Comparison of ENCODE assay signal across 7 cellular contexts in genomic region chr16:31177136-31177535, GRCh38. TPM values are rescaled to one million over a fixed set of nuclear protein-coding genes. Genes with fewer than 3 reads are reported as not detected.
DNase-seq lines count a peak whose midpoint lies in the region; ATAC-seq, FAIRE-seq and TF ChIP-seq lines count a peak whose summit lies in the region.
"Had no signal": no experiment of that assay in that cellular context is flagged by ENCODE, and none has a peak within 500 bp of the region (broad histone marks: within the 10 kb centered on the region; RNA-seq: fewer than 3 reads in every experiment).

No MANE protein-coding gene starts in this region.

- RAD21 ChIA-PET in GM12878 (lab: Charles Lee; ENCODE audit: unreplicated experiment) = interaction anchor here (0.7 to 1.5 kb wide), 5 partner anchors 12 to 284 kb away, joined by 3 to 6 read pairs (median 3); no protein-coding TSS in a partner anchor

- H3K79me2 ChIP-seq in OCI-LY1 (ENCODE audit: insufficient read depth, low read length) (peaks cover 21% of the 10 kb centered on the region), GM12878 (ENCODE audit: control insufficient read depth, insufficient read depth, low read length) (peaks cover 27% of the 10 kb centered on the region)

- H3K36me3 ChIP-seq in OCI-LY1 (ENCODE audit: insufficient read depth, low read length) (peaks cover 15% of the 10 kb centered on the region), GM12878 (ENCODE audit: control insufficient read depth in 2 of 2, insufficient read depth in 2 of 2, low read length in 1 of 2) (no peaks in the 10 kb centered on the region), left ventricle myocardium inferior (peaks cover under 1% of the 10 kb centered on the region)
- H3K36me3 ChIP-seq: cardiac muscle cell had no signal

- in situ Hi-C loops in GM12878 (cut with MboI) = no loop called here

- CTCF ChIA-PET in GM12878 (lab: Yijun Ruan, JAX) = interaction anchor here (1.1 to 2.9 kb wide), 4 partner anchors 35 to 283 kb away, joined by 3 to 7 read pairs (median 4); partner anchors contain the start of gene ARMC5

- SMC1A ChIA-PET in GM12878 (lab: Charles Lee; ENCODE audit: uncharacterized antibody, unreplicated experiment) = no interaction called here

- ATAC-seq in GM12878 = no peak

- TF ChIP-seq CTCF in OCI-LY1 (IDR thresholded peaks at IDR 0.05; ENCODE audit: low read length) = no peak
- no peak for TF ChIP-seq CTCF in GM12878 (IDR thresholded peaks at IDR 0.05 in 2 of 3, conservative IDR thresholded peaks at IDR 0.05 in 1 of 3; ENCODE audit: control insufficient read depth in 2 of 3, extremely low read depth in 1 of 3, insufficient read depth in 1 of 3, low read depth in 3 of 3, low read length in 3 of 3)
- no peak for TF ChIP-seq CTCF in left ventricle myocardium inferior (IDR thresholded peaks at IDR 0.05; ENCODE audit: borderline replicate concordance)

- H3K9me2 ChIP-seq in OCI-LY1 (ENCODE audit: low read depth, low read length) = no peaks in the 10 kb centered on the region

- H3F3A ChIP-seq in OCI-LY1 (ENCODE audit: insufficient read depth, low read length) = peaks cover 5% of the 10 kb centered on the region; the same call in 1 of the 2 replicates

- WGBS in GM12878 (ENCODE audit: insufficient coverage, insufficient replicate concordance, low lambda C conversion rate, missing lambda C conversion rate) = 14% methylated on average over 3 of the region's 3 CpGs

- DNase-seq in AML-193 (lab: John Stamatoyannopoulos, UW) (peak; percentile 23 to 48), GM12878 (ENCODE audit: low read depth, low spot score) (no peak), HTR-8/SVneo (ENCODE audit: insufficient read length, low spot score) (no peak), left ventricle myocardium inferior (no peak), COLO829 (ENCODE audit: low spot score) (no peak)

- no peak for TF ChIP-seq POLR2A in GM12878 (IDR thresholded peaks at IDR 0.05; ENCODE audit: low read depth, low read length)

- H3K4me2 ChIP-seq in OCI-LY1 (ENCODE audit: low read length) = 0 out of 2 replicates have a peak overlapping the region, but pooled peaks have one; percentile 16
- H3K4me2 ChIP-seq in GM12878 (ENCODE audit: control insufficient read depth, insufficient read depth) = peak overlapping the region; percentile 48; the same call in 1 of the 2 replicates

- H4K20me1 ChIP-seq in OCI-LY1 (ENCODE audit: insufficient read depth, low read length) (0 out of 2 replicates have a peak, but pooled peaks cover 2% of the 10 kb centered on the region), GM12878 (ENCODE audit: control insufficient read depth, insufficient read depth) (peaks cover 9% of the 10 kb centered on the region)

- H3K4me3 ChIP-seq in OCI-LY1 (ENCODE audit: low read depth, low read length, poor library complexity, severe bottlenecking) = no peak overlapping the region
- no peak overlapping the region for H3K4me3 ChIP-seq in GM12878
- no peak overlapping the region for H3K4me3 ChIP-seq in left ventricle myocardium inferior
- H3K4me3 ChIP-seq: cardiac muscle cell had no signal

- intact Hi-C loops in GM12878 (cut with micrococcal nuclease; ENCODE audit: unreplicated experiment) = no loop called here
- intact Hi-C loops in left ventricle myocardium inferior (cut with micrococcal nuclease) = no loop called here

- no peak for TF ChIP-seq EP300 in GM12878 (IDR thresholded peaks at IDR 0.05; ENCODE audit: borderline replicate concordance in 1 of 2, control insufficient read depth in 1 of 2, low read depth in 2 of 2, low read length in 2 of 2)

- H3K27ac ChIP-seq in OCI-LY1 (ENCODE audit: low read depth, low read length, poor library complexity, severe bottlenecking) (no peak overlapping the region), GM12878 (ENCODE audit: control insufficient read depth, insufficient read depth) (no peak overlapping the region), left ventricle myocardium inferior (replicated peaks) (no peak overlapping the region)
- H3K27ac ChIP-seq: cardiac muscle cell had no signal

- peak overlapping the region; percentile 84; the same call in 1 of the 2 replicates for H2AFZ ChIP-seq in OCI-LY1 (ENCODE audit: low read length)
- H2AFZ ChIP-seq in GM12878 (ENCODE audit: control insufficient read depth, low read depth, low read length) = peak overlapping the region; percentile 68

- TF ChIP-seq RAD21 in GM12878 (IDR thresholded peaks at IDR 0.05; ENCODE audit: insufficient read depth, low read depth, low read length) = no peak

- H3K27me3 ChIP-seq in OCI-LY1 (ENCODE audit: insufficient read depth, low read length) (no peaks in the 10 kb centered on the region), GM12878 (replicated peaks in 1 of 2; ENCODE audit: control insufficient read depth in 2 of 2, insufficient read depth in 2 of 2, low read length in 1 of 2) (no peaks in the 10 kb centered on the region), left ventricle myocardium inferior (ENCODE audit: low read depth) (no peaks in the 10 kb centered on the region)
- H3K27me3 ChIP-seq: cardiac muscle cell had no signal

- H3K4me1 ChIP-seq in OCI-LY1 (ENCODE audit: insufficient read depth, low read length, severe bottlenecking) (peaks cover 26% of the 10 kb centered on the region), GM12878 (ENCODE audit: control insufficient read depth, insufficient read depth, low read length) (peaks cover 22% of the 10 kb centered on the region), left ventricle myocardium inferior (peaks cover 35% of the 10 kb centered on the region)

- no TSS peak for BruUV-seq in GM12878 (replicated peaks; lab: Mats Ljungman, UMichigan)

- no peaks in the 10 kb centered on the region for H3K9me3 ChIP-seq in OCI-LY1 (ENCODE audit: low read length)
- H3K9me3 ChIP-seq in GM12878 (replicated peaks; ENCODE audit: control insufficient read depth, insufficient read depth, low read length) = 0 out of 3 replicates have a peak, but pooled peaks cover 1% of the 10 kb centered on the region
- no peaks in the 10 kb centered on the region for H3K9me3 ChIP-seq in left ventricle myocardium inferior (replicated peaks)

- POLR2A ChIA-PET in GM12878 (lab: Charles Lee) = interaction anchor here (0.6 to 2.0 kb wide), 5 partner anchors 20 to 60 kb away, joined by 3 to 10 read pairs (median 3); partner anchors contain the start of gene KAT8

- FAIRE-seq in GM12878 (lab: Jason Lieb, UNC) (peak; percentile 66), HTR-8/SVneo (lab: Jason Lieb, UNC) (no peak)

- H3K9ac ChIP-seq in OCI-LY1 (ENCODE audit: low read length) = peak overlapping the region; percentile 30; the same call in 1 of the 2 replicates
- H3K9ac ChIP-seq in GM12878 (ENCODE audit: control insufficient read depth, insufficient read depth, low read length) = no peak overlapping the region

RNA-seq across cellular contexts. Expression of gene FUS, which starts 2.8 kb away (rescaled TPM):
- 304 and 315 TPM in 2 replicates for total RNA-seq in GM12878 (2013; cell fraction: nucleolus; rRNA removed)
- 40.1 and 47.3 TPM in 2 replicates for total RNA-seq in GM12878 (2014; rRNA removed)
- total RNA-seq in GM12878 (2014; rRNA removed; fragmentation: Illumina TruSeq; extraction: Trizol) = 69.6 and 69.8 TPM in 2 replicates
- total RNA-seq in GM12878 (2021) = 509 and 521 TPM in 2 replicates
- polyA plus RNA-seq in GM12878 (2011; ENCODE audit: low read depth) = 475 TPM
- polyA plus RNA-seq in GM12878 (2011; rRNA removed) = 243 and 327 TPM in 2 replicates
- 186 and 237 TPM in 2 replicates for polyA plus RNA-seq in GM12878 (2011; cell fraction: cytosol; rRNA removed)
- 505 and 935 TPM in 2 replicates for polyA plus RNA-seq in GM12878 (2011; cell fraction: nucleus; rRNA removed)
- 371 and 917 TPM in 2 replicates for polyA plus RNA-seq in GM12878 (2012)
- polyA plus RNA-seq in GM12878 (2014; fragmentation: Illumina TruSeq; extraction: Trizol) = 366 and 389 TPM in 2 replicates
- 100 to 1,000 TPM in 1 of 2 experiments, 10 to 100 TPM in 1; 46.8 to 131 TPM for polyA plus RNA-seq in GM12878 (2014; fragmentation: Nextera tagmentation; extraction: Ambion mirVana)
- polyA plus RNA-seq in GM12878 (2014; rRNA removed) = 480 and 547 TPM in 2 replicates
- 100 to 1,000 TPM; 366 to 437 TPM for polyA plus RNA-seq in GM12878 (2016; fragmentation: Nextera tagmentation; extraction: Ambion mirVana)
- 116 and 126 TPM in 2 replicates for polyA minus RNA-seq in GM12878 (2011; rRNA and poly(A)+ RNA removed)
- 108 and 169 TPM in 2 replicates for polyA minus RNA-seq in GM12878 (2011; cell fraction: cytosol; rRNA and poly(A)+ RNA removed)
- 148 and 252 TPM in 2 replicates for polyA minus RNA-seq in GM12878 (2011; cell fraction: nucleus; rRNA and poly(A)+ RNA removed)
- total RNA-seq in left ventricle myocardium inferior = 96.9 TPM

RNA-seq across cellular contexts. Expression of gene PYCARD, which starts 25.4 kb away (rescaled TPM):
- 3.2 and 5.1 TPM in 2 replicates for total RNA-seq in GM12878 (2013; cell fraction: nucleolus; rRNA removed)
- total RNA-seq in GM12878 (2014; rRNA removed) (65.7 and 81.4 TPM in 2 replicates), GM12878 (2014; rRNA removed; fragmentation: Illumina TruSeq; extraction: Trizol) (32.0 and 32.2 TPM in 2 replicates), GM12878 (2021) (59.5 and 65.7 TPM in 2 replicates), left ventricle myocardium inferior (5.3 TPM)
- polyA plus RNA-seq in GM12878 (2011; ENCODE audit: low read depth) = 10.6 TPM
- polyA plus RNA-seq in GM12878 (2011; rRNA removed) (11.9 and 26.9 TPM in 2 replicates), GM12878 (2014; fragmentation: Illumina TruSeq; extraction: Trizol) (2.0 and 18.3 TPM in 2 replicates), GM12878 (2014; fragmentation: Nextera tagmentation; extraction: Ambion mirVana) (10 to 100 TPM in 1 of 2 experiments, 1 to 10 TPM in 1; 5.1 to 14.9 TPM), GM12878 (2014; rRNA removed) (94.1 and 106 TPM in 2 replicates), GM12878 (2016; fragmentation: Nextera tagmentation; extraction: Ambion mirVana) (10 to 100 TPM; 61.5 to 70.9 TPM)
- polyA plus RNA-seq in GM12878 (2011; cell fraction: cytosol; rRNA removed) = 41.7 and 76.2 TPM in 2 replicates
- 43.4 and 46.9 TPM in 2 replicates for polyA plus RNA-seq in GM12878 (2011; cell fraction: nucleus; rRNA removed)
- 34.9 and 40.3 TPM in 2 replicates for polyA plus RNA-seq in GM12878 (2012)
- 8.2 and 21.7 TPM in 2 replicates for polyA minus RNA-seq in GM12878 (2011; rRNA and poly(A)+ RNA removed)
- 13.0 and 15.6 TPM in 2 replicates for polyA minus RNA-seq in GM12878 (2011; cell fraction: cytosol; rRNA and poly(A)+ RNA removed)
- polyA minus RNA-seq in GM12878 (2011; cell fraction: nucleus; rRNA and poly(A)+ RNA removed) = 5.7 and 7.5 TPM in 2 replicates

RNA-seq across cellular contexts. Expression of gene PRSS36, which starts 27.3 kb away (rescaled TPM):
- not detected in 2 replicates for total RNA-seq in GM12878 (2013; cell fraction: nucleolus; rRNA removed)
- total RNA-seq in GM12878 (2014; rRNA removed) (0.11 and 0.44 TPM in 2 replicates), GM12878 (2014; rRNA removed; fragmentation: Illumina TruSeq; extraction: Trizol) (0.13 TPM in 1 of 2 replicates, not detected in the other), GM12878 (2021) (0.46 TPM in 1 of 2 replicates, not detected in the other), left ventricle myocardium inferior (1.4 TPM)
- not detected for polyA plus RNA-seq in GM12878 (2011; ENCODE audit: low read depth)
- polyA plus RNA-seq in GM12878 (2011; rRNA removed) (0.11 and 0.17 TPM in 2 replicates), GM12878 (2014; fragmentation: Illumina TruSeq; extraction: Trizol) (not detected in 2 replicates), GM12878 (2014; fragmentation: Nextera tagmentation; extraction: Ambion mirVana) (not detected), GM12878 (2014; rRNA removed) (0.20 and 0.47 TPM in 2 replicates), GM12878 (2016; fragmentation: Nextera tagmentation; extraction: Ambion mirVana) (1 to 10 TPM in 1 of 2 experiments, under 1 TPM in 1; 0.17 to 1.1 TPM)
- 0.24 and 0.25 TPM in 2 replicates for polyA plus RNA-seq in GM12878 (2011; cell fraction: cytosol; rRNA removed)
- polyA plus RNA-seq in GM12878 (2011; cell fraction: nucleus; rRNA removed) = 0.15 and 0.72 TPM in 2 replicates
- polyA plus RNA-seq in GM12878 (2012) = 0.20 and 0.21 TPM in 2 replicates
- 0.52 TPM in 1 of 2 replicates, not detected in the other for polyA minus RNA-seq in GM12878 (2011; rRNA and poly(A)+ RNA removed)
- 2.0 TPM in 1 of 2 replicates, not detected in the other for polyA minus RNA-seq in GM12878 (2011; cell fraction: cytosol; rRNA and poly(A)+ RNA removed)
- polyA minus RNA-seq in GM12878 (2011; cell fraction: nucleus; rRNA and poly(A)+ RNA removed) = 1.2 TPM in 1 of 2 replicates, not detected in the other

RNA-seq across cellular contexts. Expression of gene TRIM72, which starts 36.8 kb away (rescaled TPM):
- total RNA-seq in GM12878 (2013; cell fraction: nucleolus; rRNA removed) = 0.08 TPM in 1 of 2 replicates, not detected in the other
- total RNA-seq in GM12878 (2014; rRNA removed) (0.33 and 0.56 TPM in 2 replicates), GM12878 (2014; rRNA removed; fragmentation: Illumina TruSeq; extraction: Trizol) (0.13 and 0.14 TPM in 2 replicates), GM12878 (2021) (1.0 and 1.2 TPM in 2 replicates), left ventricle myocardium inferior (0.91 TPM)
- not detected for polyA plus RNA-seq in GM12878 (2011; ENCODE audit: low read depth)
- polyA plus RNA-seq in GM12878 (2011; rRNA removed) (not detected in 2 replicates), GM12878 (2014; fragmentation: Illumina TruSeq; extraction: Trizol) (0.10 TPM in 1 of 2 replicates, not detected in the other), GM12878 (2014; fragmentation: Nextera tagmentation; extraction: Ambion mirVana) (under 1 TPM; 0.03 to 0.26 TPM), GM12878 (2014; rRNA removed) (0.29 and 0.36 TPM in 2 replicates), GM12878 (2016; fragmentation: Nextera tagmentation; extraction: Ambion mirVana) (under 1 TPM; 0.19 to 0.23 TPM)
- polyA plus RNA-seq in GM12878 (2011; cell fraction: cytosol; rRNA removed) = 0.01 and 0.02 TPM in 2 replicates
- polyA plus RNA-seq in GM12878 (2011; cell fraction: nucleus; rRNA removed) = 0.01 TPM in 1 of 2 replicates, not detected in the other
- polyA plus RNA-seq in GM12878 (2012) = 0.08 and 0.15 TPM in 2 replicates
- polyA minus RNA-seq in GM12878 (2011; rRNA and poly(A)+ RNA removed) = not detected in 2 replicates
- polyA minus RNA-seq in GM12878 (2011; cell fraction: cytosol; rRNA and poly(A)+ RNA removed) = not detected in 2 replicates
- polyA minus RNA-seq in GM12878 (2011; cell fraction: nucleus; rRNA and poly(A)+ RNA removed) = not detected in 2 replicates
- polyA plus RNA-seq: cardiac muscle cell had no signal

RNA-seq across cellular contexts. Expression of gene PYDC1, which starts 39.8 kb away (rescaled TPM):
- not detected in 2 replicates for total RNA-seq in GM12878 (2013; cell fraction: nucleolus; rRNA removed)
- total RNA-seq in GM12878 (2014; rRNA removed) (not detected in 2 replicates), GM12878 (2014; rRNA removed; fragmentation: Illumina TruSeq; extraction: Trizol) (not detected in 2 replicates), GM12878 (2021) (not detected in 2 replicates), left ventricle myocardium inferior (not detected)
- polyA plus RNA-seq in GM12878 (2011; ENCODE audit: low read depth) = not detected
- polyA plus RNA-seq in GM12878 (2011; rRNA removed) (not detected in 2 replicates), GM12878 (2014; fragmentation: Illumina TruSeq; extraction: Trizol) (not detected in 2 replicates), GM12878 (2014; fragmentation: Nextera tagmentation; extraction: Ambion mirVana) (not detected), GM12878 (2014; rRNA removed) (not detected in 2 replicates), GM12878 (2016; fragmentation: Nextera tagmentation; extraction: Ambion mirVana) (not detected)
- not detected in 2 replicates for polyA plus RNA-seq in GM12878 (2011; cell fraction: cytosol; rRNA removed)
- polyA plus RNA-seq in GM12878 (2011; cell fraction: nucleus; rRNA removed) = not detected in 2 replicates
- not detected in 2 replicates for polyA plus RNA-seq in GM12878 (2012)
- not detected in 2 replicates for polyA minus RNA-seq in GM12878 (2011; rRNA and poly(A)+ RNA removed)
- polyA minus RNA-seq in GM12878 (2011; cell fraction: cytosol; rRNA and poly(A)+ RNA removed) = not detected in 2 replicates
- not detected in 2 replicates for polyA minus RNA-seq in GM12878 (2011; cell fraction: nucleus; rRNA and poly(A)+ RNA removed)
- total RNA-seq: cardiac muscle cell had no signal
- polyA plus RNA-seq: cardiac muscle cell had no signal

Comparison
In these comparisons a context has a peak if more than half of its experiments do, and no peak if none do; other contexts are left out.
1. DNase-seq: peak in AML-193 (2 of 2); none in GM12878 (single experiment), HTR-8/SVneo (single experiment), left ventricle myocardium inferior (single experiment) and COLO829 (single experiment).